In genomic region chr12:33438890-33439586, GRCh38 we compare ENCODE assay signal across 8 cellular contexts. TPM values are rescaled to one million over a fixed set of nuclear protein-coding genes. Genes with fewer than 3 reads are reported as not detected.
DNase-seq lines count a peak whose midpoint lies in the region; ATAC-seq and TF ChIP-seq lines count a peak whose summit lies in the region.

No MANE protein-coding gene starts in this region.

- peaks cover 4% of the 10 kb centered on the region for H3K4me1 Mint-ChIP-seq in nephron

- H3K27me3 ChIP-seq in esophagus muscularis mucosa = peaks cover 0 to 46% (median 9%) of the 10 kb centered on the region in 4 donors

- TF ChIP-seq CTCF in esophagus muscularis mucosa (IDR thresholded peaks at IDR 0.05) = no peak
- TF ChIP-seq CTCF in nephron (IDR thresholded peaks at IDR 0.05; ENCODE audit: unreplicated experiment in 3 of 3) = no peak

- H3K27ac ChIP-seq in esophagus muscularis mucosa (replicated peaks in 1 of 4) = peak overlapping the region in 1 of 4 donors; percentile 50

- peak overlapping the region; percentile 92 to 97 (median 96) for H3K4me3 Mint-ChIP-seq in nephron

- peak overlapping the region; percentile 85 to 88 (median 86) for H3K27ac Mint-ChIP-seq in nephron

- H3K27me3 Mint-ChIP-seq in nephron (ENCODE audit: low read depth) = peaks cover 80% of the 10 kb centered on the region

- no peak for TF ChIP-seq EP300 in esophagus muscularis mucosa (IDR thresholded peaks at IDR 0.05)

- peak; percentile 31 for DNase-seq in DMS153 treated with DMSO at 0.1 percent for 48 hours (lab: John Stamatoyannopoulos, UW; ENCODE audit: unreplicated experiment)
- peak; percentile 34 for DNase-seq in NCI-H345 treated with DMSO at 0.1 percent for 48 hours (lab: John Stamatoyannopoulos, UW; ENCODE audit: unreplicated experiment)
- no peak for DNase-seq in esophagus muscularis mucosa (ENCODE audit: extremely low spot score)
- no peak for DNase-seq in NCI-H2227 (lab: John Stamatoyannopoulos, UW; ENCODE audit: unreplicated experiment)
- DNase-seq in NCI-H1048 (lab: John Stamatoyannopoulos, UW) = no peak
- DNase-seq in ureter (ENCODE audit: low spot score) = no peak

- H3K4me3 ChIP-seq in esophagus muscularis mucosa = peak overlapping the region; percentile 50 to 61 (median 58)

- TF ChIP-seq POLR2A in esophagus muscularis mucosa (IDR thresholded peaks at IDR 0.05; ENCODE audit: low read depth) = no peak

- no peaks in the 10 kb centered on the region for H3K9me3 Mint-ChIP-seq in nephron

- no peaks in the 10 kb centered on the region for H3K9me3 ChIP-seq in esophagus muscularis mucosa

- no peaks in the 10 kb centered on the region for H3K36me3 ChIP-seq in esophagus muscularis mucosa

- H3K4me1 ChIP-seq in esophagus muscularis mucosa = peaks cover 7 to 17% (median 15%) of the 10 kb centered on the region in 4 donors

- 3% methylated on average over 47 of the region's 67 CpGs for WGBS in esophagus muscularis mucosa

- H3K36me3 Mint-ChIP-seq in nephron (ENCODE audit: low read depth) = no peaks in the 10 kb centered on the region

- intact Hi-C loops in esophagus muscularis mucosa (cut with DNase I) = no loop called here

- no peak for ATAC-seq in HG03521 (IDR thresholded peaks at IDR 0.05; ENCODE audit: unreplicated experiment)

RNA-seq across cellular contexts. Expression of gene SYT10, which starts 0.6 kb away (rescaled TPM):
- under 1 TPM; 0.33 to 0.45 (median 0.41) TPM for total RNA-seq in esophagus muscularis mucosa
- 0.16 TPM for total RNA-seq in ureter

Comparison
In these comparisons a context has a peak if more than half of its experiments do, and no peak if none do; other contexts are left out.
1. DNase-seq: peak in DMS153 treated with DMSO at 0.1 percent for 48 hours (single experiment) and NCI-H345 treated with DMSO at 0.1 percent for 48 hours (single experiment); none in esophagus muscularis mucosa (single experiment), NCI-H2227 (single experiment), NCI-H1048 (single experiment) and ureter (single experiment).